ENCODE assay signal across 1 cellular context in genomic region chr2:5673148-5673860, GRCh38.
TF ChIP-seq lines count a peak whose summit lies in the region.

No MANE protein-coding gene starts in this region.

TF ChIP-seq in GM23338, 12 proteins besides CTCF, POLR2A, EP300 and RAD21 (continued from another document):
- no peak for TF ChIP-seq REST (IDR thresholded peaks at IDR 0.05; ENCODE audit: unreplicated experiment)
- no peak for TF ChIP-seq CREB1 (CRISPR knock-in tag; IDR thresholded peaks at IDR 0.05; ENCODE audit: low read depth)
- no peak for TF ChIP-seq STAT1 (IDR thresholded peaks at IDR 0.05; ENCODE audit: unreplicated experiment)
- TF ChIP-seq ETS1 (IDR thresholded peaks at IDR 0.05): no peak
- TF ChIP-seq NANOG (IDR thresholded peaks at IDR 0.05; ENCODE audit: borderline replicate concordance): no peak
